Comparison of ENCODE assay signal across 10 cellular contexts in genomic region chr20:58982406-58983114, GRCh38. TPM values are rescaled to one million over a fixed set of nuclear protein-coding genes. Genes with fewer than 3 reads are reported as not detected.
DNase-seq lines count a peak whose midpoint lies in the region; ATAC-seq and TF ChIP-seq lines count a peak whose summit lies in the region.
"Had no signal": no experiment of that assay in that cellular context is flagged by ENCODE, and none has a peak within 500 bp of the region (broad histone marks: within the 10 kb centered on the region; RNA-seq: fewer than 3 reads in every experiment).

No MANE protein-coding gene starts in this region.

- POLR2A ChIA-PET in OCI-LY7 (lab: Charles Lee) = interaction anchor here (0.5 to 4.1 kb wide), 10 partner anchors 10 to 331 kb away, joined by 3 to 13 read pairs (median 3); partner anchors contain the start of gene ATP5F1E

- intact Hi-C loops in OCI-LY7 (cut with micrococcal nuclease; ENCODE audit: unreplicated experiment) = loop anchor here (5.0 kb wide), 3 partner anchors 60 to 110 kb away; partner anchors contain the start of gene PRELID3B

- peak overlapping the region; percentile 75 to 77 for H3K4me3 Mint-ChIP-seq in effector memory CD8-positive, alpha-beta T cell
- H3K4me3 Mint-ChIP-seq in progenitor cell of endocrine pancreas (ENCODE audit: low read depth) = peak overlapping the region; percentile 87

- no peak for DNase-seq in GM06990 (ENCODE audit: extremely low read depth, insufficient read length)
- no peak for DNase-seq in OCI-LY7 (ENCODE audit: low spot score)
- DNase-seq in effector memory CD8-positive, alpha-beta T cell = peak; percentile 43 to 52 (median 45)
- DNase-seq in progenitor cell of endocrine pancreas (ENCODE audit: low spot score, unreplicated experiment) = no peak
- no peak for DNase-seq in NOMO-1 treated with dmso at 0.1 percent for 144 hours (lab: John Stamatoyannopoulos, UW; ENCODE audit: unreplicated experiment)
- no peak for DNase-seq in GM03348 (ENCODE audit: low spot score)
- no peak for DNase-seq in OCI-M1 (lab: John Stamatoyannopoulos, UW)
- DNase-seq: left cardiac atrium had no signal

- peak overlapping the region; percentile 23 for H3K27ac ChIP-seq in OCI-LY7 (ENCODE audit: low read depth, low read length, poor library complexity, severe bottlenecking)

- H3K79me2 ChIP-seq in OCI-LY7 (ENCODE audit: insufficient read depth, low read depth, low read length) = peaks cover 49% of the 10 kb centered on the region

- H3K4me3 ChIP-seq in GM06990 (replicated peaks; ENCODE audit: low read depth, low read length) (peak overlapping the region; percentile 66), OCI-LY7 (ENCODE audit: low read depth, low read length, poor library complexity, severe bottlenecking) (peak overlapping the region; percentile 96)

- no peak overlapping the region for H2AFZ ChIP-seq in OCI-LY7 (ENCODE audit: low read length)

- peaks cover 3% of the 10 kb centered on the region for H3K36me3 ChIP-seq in GM06990 (ENCODE audit: control insufficient read depth, insufficient read depth, low read length)
- H3K36me3 ChIP-seq in OCI-LY7 (ENCODE audit: insufficient read depth, low read length) = peaks cover 38% of the 10 kb centered on the region

- CTCF ChIA-PET in OCI-LY7 (lab: Charles Lee; ENCODE audit: unreplicated experiment) = no interaction called here

- ATAC-seq in effector memory CD8-positive, alpha-beta T cell (replicated peaks) = peak; percentile 70
- ATAC-seq in GM19023 (IDR thresholded peaks at IDR 0.05; ENCODE audit: unreplicated experiment) = no peak

- no peaks in the 10 kb centered on the region for H3K27me3 Mint-ChIP-seq in effector memory CD8-positive, alpha-beta T cell
- H3K27me3 Mint-ChIP-seq in progenitor cell of endocrine pancreas = peaks cover 5% of the 10 kb centered on the region

- peaks cover 54% of the 10 kb centered on the region for H3K4me1 ChIP-seq in OCI-LY7 (ENCODE audit: insufficient read depth, low read length, poor library complexity, severe bottlenecking)

- TF ChIP-seq CTCF in GM06990 (IDR thresholded peaks at IDR 0.05; ENCODE audit: insufficient read depth, low read length, poor library complexity, severe bottlenecking) (no peak), OCI-LY7 (conservative IDR thresholded peaks at IDR 0.05; ENCODE audit: low read length) (no peak), progenitor cell of endocrine pancreas (IDR thresholded peaks at IDR 0.05; ENCODE audit: unreplicated experiment) (no peak)

- H3K27ac Mint-ChIP-seq in effector memory CD8-positive, alpha-beta T cell = peak overlapping the region; percentile 85 to 95
- H3K27ac Mint-ChIP-seq in progenitor cell of endocrine pancreas = peak overlapping the region; percentile 51

- H3K4me1 Mint-ChIP-seq in effector memory CD8-positive, alpha-beta T cell (ENCODE audit: low read depth in 2 of 2) = peaks cover 23 to 36% of the 10 kb centered on the region in 2 donors
- H3K4me1 Mint-ChIP-seq in progenitor cell of endocrine pancreas (ENCODE audit: low read depth) = peaks cover 35% of the 10 kb centered on the region

- peaks cover 8% of the 10 kb centered on the region; the same call in 1 of the 2 replicates for H4K20me1 ChIP-seq in OCI-LY7 (ENCODE audit: insufficient read depth, low read length)

- no TSS peak for BruUV-seq in OCI-LY7 (replicated peaks; lab: Mats Ljungman, UMichigan)

- H3K9me3 ChIP-seq in OCI-LY7 (ENCODE audit: low read length) = no peaks in the 10 kb centered on the region

- H3K27me3 ChIP-seq in GM06990 (replicated peaks; ENCODE audit: control insufficient read depth, insufficient read depth, low read length) = no peaks in the 10 kb centered on the region

- peak overlapping the region; percentile 83 for H3K4me2 ChIP-seq in OCI-LY7 (ENCODE audit: low read length)

- peaks cover 48% of the 10 kb centered on the region for H3K36me3 Mint-ChIP-seq in effector memory CD8-positive, alpha-beta T cell (ENCODE audit: insufficient read depth)
- peaks cover 9% of the 10 kb centered on the region for H3K36me3 Mint-ChIP-seq in progenitor cell of endocrine pancreas (ENCODE audit: insufficient read depth)

- no peaks in the 10 kb centered on the region for H3K9me3 Mint-ChIP-seq in effector memory CD8-positive, alpha-beta T cell
- H3K9me3 Mint-ChIP-seq in progenitor cell of endocrine pancreas (ENCODE audit: low read depth) = no peaks in the 10 kb centered on the region

- H3K9me2 ChIP-seq in OCI-LY7 (ENCODE audit: insufficient read depth, low read length) = no peaks in the 10 kb centered on the region

RNA-seq across cellular contexts. Expression of gene NELFCD, which starts 1.5 kb away (rescaled TPM):
- 83.4 and 90.7 TPM in 2 replicates for total RNA-seq in OCI-LY7 (2014; rRNA removed; shearing (Covaris generic))
- total RNA-seq in OCI-LY7 (2022) (143 and 155 TPM in 2 replicates), progenitor cell of endocrine pancreas (116 and 122 TPM in 2 replicates)

RNA-seq across cellular contexts. Expression of gene CTSZ, which starts 24.5 kb away (rescaled TPM):
- 47.2 and 50.5 TPM in 2 replicates for total RNA-seq in OCI-LY7 (2014; rRNA removed; shearing (Covaris generic))
- total RNA-seq in OCI-LY7 (2022) (81.5 and 114 TPM in 2 replicates), progenitor cell of endocrine pancreas (61.4 and 65.6 TPM in 2 replicates)

RNA-seq across cellular contexts. Expression of gene TUBB1, which starts 36.7 kb away (rescaled TPM):
- not detected in 2 replicates for total RNA-seq in OCI-LY7 (2014; rRNA removed; shearing (Covaris generic))
- total RNA-seq in OCI-LY7 (2022) (0.11 and 0.13 TPM in 2 replicates), progenitor cell of endocrine pancreas (0.16 and 0.19 TPM in 2 replicates)
- total RNA-seq: LHCN-M2 had no signal

RNA-seq across cellular contexts. Expression of gene ATP5F1E, which starts 49.6 kb away (rescaled TPM):
- total RNA-seq in OCI-LY7 (2014; rRNA removed; shearing (Covaris generic)) = 36.7 and 42.4 TPM in 2 replicates
- total RNA-seq in OCI-LY7 (2022) (65.4 and 67.2 TPM in 2 replicates), progenitor cell of endocrine pancreas (55.9 and 69.7 TPM in 2 replicates)

Comparison
In these comparisons a context has a peak if more than half of its experiments do, and no peak if none do; other contexts are left out.
1. DNase-seq: peak in effector memory CD8-positive, alpha-beta T cell (3 of 3); none in GM06990 (single experiment), OCI-LY7 (single experiment), progenitor cell of endocrine pancreas (single experiment), NOMO-1 treated with dmso at 0.1 percent for 144 hours (single experiment), GM03348 (single experiment) and OCI-M1 (single experiment).